ENCODE assay signal across 8 cellular contexts in the genomic region with DNA sequence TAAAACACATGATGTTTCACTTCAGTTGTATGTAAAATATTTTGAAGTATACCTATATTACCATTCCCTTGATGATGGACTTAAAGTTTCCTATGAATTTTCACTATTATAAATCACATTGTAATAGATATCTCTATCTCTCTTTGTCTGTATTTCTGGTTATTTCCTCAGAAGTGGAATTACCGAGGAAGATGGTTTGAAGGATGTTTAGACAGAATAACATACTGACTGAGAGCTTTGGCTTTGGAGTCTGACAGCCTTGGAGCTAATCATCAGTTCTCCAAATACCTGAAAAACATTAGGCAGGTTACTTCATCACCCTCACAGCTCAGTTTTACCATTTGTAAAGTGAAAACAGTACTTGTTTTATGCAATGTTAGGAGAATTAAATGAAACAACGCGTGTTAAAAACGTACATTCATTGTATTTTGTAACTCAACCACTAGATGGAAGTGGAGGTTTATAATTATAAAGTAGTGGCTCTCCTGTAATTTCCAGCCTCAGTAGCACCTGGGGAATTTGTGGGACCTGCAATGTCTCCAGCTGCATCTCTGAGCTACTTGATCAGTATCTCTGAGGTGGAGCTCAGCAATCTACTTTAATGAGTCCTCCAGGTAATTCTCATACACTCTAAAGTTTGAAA. TPM values are rescaled to one million over a fixed set of nuclear protein-coding genes. Genes with fewer than 3 reads are reported as not detected.
DNase-seq lines count a peak whose midpoint lies in the region; ATAC-seq, FAIRE-seq and TF ChIP-seq lines count a peak whose summit lies in the region.

No MANE protein-coding gene starts in this region.

- H3K36me3 ChIP-seq in bronchial epithelial cell (ENCODE audit: control insufficient read depth, insufficient read depth, low read length) (no peaks in the 10 kb centered on the region), liver (ENCODE audit: control insufficient read depth in 4 of 4, insufficient read depth in 3 of 4, low read depth in 1 of 4, low read length in 3 of 4) (no peaks in the 10 kb centered on the region)

- H3K27ac ChIP-seq in liver (ENCODE audit: low read depth in 1 of 2, low read length in 2 of 2): no peak overlapping the region

- no peak overlapping the region for H3K4me3 ChIP-seq in bronchial epithelial cell (ENCODE audit: low read depth, low read length)
- H3K4me3 ChIP-seq in liver (ENCODE audit: low read depth in 1 of 3, low read length in 3 of 3): no peak overlapping the region

- FAIRE-seq in bronchial epithelial cell (lab: Jason Lieb, UNC): no peak

- TF ChIP-seq RAD21 in liver (IDR thresholded peaks at IDR 0.05): peak; percentile 80 to 86

- no peaks in the 10 kb centered on the region for H3K9me3 ChIP-seq in liver (ENCODE audit: control insufficient read depth in 4 of 4, low read length in 3 of 4)

- peak; percentile 36 for DNase-seq in NCI-H1092 treated with DMSO at 0.1 percent for 48 hours (lab: John Stamatoyannopoulos, UW)
- no peak for DNase-seq in NCI-H1092 (lab: John Stamatoyannopoulos, UW)
- peak; percentile 13 for DNase-seq in HCEC 1CT
- DNase-seq in NCI-H526 treated with DMSO at 0.1 percent for 48 hours (lab: John Stamatoyannopoulos, UW): peak; percentile 51
- peak; percentile 55 for DNase-seq in bronchial epithelial cell (ENCODE audit: low read depth)
- DNase-seq in stimulated activated CD4-positive, alpha-beta T cell treated with anti-CD3 and anti-CD28 coated beads, Interleukin-15, amount 100 ng/mL, for 24 hours: no peak

- H3K4me1 ChIP-seq in liver (ENCODE audit: control insufficient read depth in 4 of 4, insufficient read depth in 4 of 4, low read length in 3 of 4): peaks cover 0 to 4% (median 2%) of the 10 kb centered on the region in 4 donors

- TF ChIP-seq CTCF in bronchial epithelial cell (IDR thresholded peaks at IDR 0.05; ENCODE audit: insufficient read depth, low read length, severe bottlenecking) (peak; percentile 42), liver (IDR thresholded peaks at IDR 0.05; ENCODE audit: low read depth, low read length, missing input control) (peak; percentile 52)

- WGBS in liver: 9% methylated on average over 4 of the region's 4 CpGs

- ATAC-seq in GM19023 (IDR thresholded peaks at IDR 0.05; ENCODE audit: unreplicated experiment): no peak

- peak overlapping the region in 1 of 2 donors; percentile 43 for H3K9ac ChIP-seq in liver (ENCODE audit: low read depth in 1 of 2, low read length in 2 of 2)

- H3K27me3 ChIP-seq in bronchial epithelial cell (ENCODE audit: control insufficient read depth, insufficient read depth, low read length) (no peaks in the 10 kb centered on the region), liver (ENCODE audit: control insufficient read depth in 4 of 4, insufficient read depth in 4 of 4, low read length in 3 of 4) (no peaks in the 10 kb centered on the region)

TF ChIP-seq in liver, 16 proteins besides CTCF, POLR2A, EP300 and RAD21:
- TF ChIP-seq HNF4A (conservative IDR thresholded peaks at IDR 0.05) (no peak), SP1 (IDR thresholded peaks at IDR 0.05) (no peak), ZBTB33 (IDR thresholded peaks at IDR 0.05) (no peak), HNF4G (IDR thresholded peaks at IDR 0.05) (no peak), JUND (IDR thresholded peaks at IDR 0.05) (no peak), GABPA (IDR thresholded peaks at IDR 0.05 in 1 of 2, conservative IDR thresholded peaks at IDR 0.05 in 1 of 2) (no peak), REST (IDR thresholded peaks at IDR 0.05) (no peak), EGR1 (IDR thresholded peaks at IDR 0.05; ENCODE audit: low read depth in 2 of 2) (no peak), ATF3 (IDR thresholded peaks at IDR 0.05) (no peak), FOXA2 (IDR thresholded peaks at IDR 0.05) (no peak)
- TF ChIP-seq, protein P1, sequence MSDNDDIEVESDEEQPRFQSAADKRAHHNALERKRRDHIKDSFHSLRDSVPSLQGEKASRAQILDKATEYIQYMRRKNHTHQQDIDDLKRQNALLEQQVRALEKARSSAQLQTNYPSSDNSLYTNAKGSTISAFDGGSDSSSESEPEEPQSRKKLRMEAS (IDR thresholded peaks at IDR 0.05): no peak

RNA-seq across cellular contexts. Expression of gene JCHAIN, which starts 14.3 kb away (rescaled TPM):
- total RNA-seq in bronchial epithelial cell (not detected in 2 replicates), liver (10 to 100 TPM in 1 of 2 donors, 1 to 10 TPM in 1; 2.1 to 12.4 TPM)
- 10 to 100 TPM in 1 of 2 donors, 1 to 10 TPM in 1; 7.1 to 69.5 TPM for polyA plus RNA-seq in liver

RNA-seq across cellular contexts. Expression of gene ENAM, which starts 23.4 kb away (rescaled TPM):
- total RNA-seq in bronchial epithelial cell (not detected in 2 replicates), liver (under 1 TPM; 0.28 to 0.50 TPM)
- polyA plus RNA-seq in liver: under 1 TPM; 0.25 to 0.29 TPM

RNA-seq across cellular contexts. Expression of gene UTP3, which starts 36.3 kb away (rescaled TPM):
- total RNA-seq in bronchial epithelial cell (15.0 and 18.2 TPM in 2 replicates), liver (10 to 100 TPM in 1 of 2 donors, 1 to 10 TPM in 1; 9.7 to 12.8 TPM)
- 10 to 100 TPM in 1 of 2 donors, 1 to 10 TPM in 1; 6.5 to 12.2 TPM for polyA plus RNA-seq in liver

RNA-seq across cellular contexts. Expression of gene AMBN, which starts 59.9 kb away (rescaled TPM):
- total RNA-seq in bronchial epithelial cell (not detected in 2 replicates), liver (not detected)
- polyA plus RNA-seq in liver: not detected

Comparison
In these comparisons a context has a peak if more than half of its experiments do, and no peak if none do; other contexts are left out.
1. DNase-seq: peak in NCI-H1092 treated with DMSO at 0.1 percent for 48 hours (single experiment), HCEC 1CT (single experiment), NCI-H526 treated with DMSO at 0.1 percent for 48 hours (single experiment) and bronchial epithelial cell (single experiment); none in NCI-H1092 (single experiment) and stimulated activated CD4-positive, alpha-beta T cell treated with anti-CD3 and anti-CD28 coated beads, Interleukin-15, amount 100 ng/mL, for 24 hours (single experiment).